ENCODE assay signal across 19 cellular contexts in the genomic region with DNA sequence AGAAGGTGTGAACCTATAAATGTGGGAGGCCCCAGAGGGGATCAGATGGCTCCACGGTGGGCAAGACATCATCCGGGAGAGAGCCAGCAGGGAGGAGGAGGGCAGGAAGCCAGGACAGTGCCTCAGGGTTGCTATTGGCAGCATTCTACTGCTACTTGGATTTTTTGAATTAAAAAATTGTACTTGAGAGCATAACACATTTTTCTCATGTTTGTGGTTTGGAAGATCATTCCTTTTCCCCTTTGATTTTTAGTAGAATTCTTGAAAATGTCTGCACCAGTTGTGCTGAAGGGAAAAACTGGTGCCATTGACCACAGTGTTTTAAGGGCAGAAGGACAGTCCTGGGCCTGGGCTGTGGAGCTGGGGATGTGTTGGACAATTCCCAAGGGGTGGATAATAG. TPM values are rescaled to one million over a fixed set of nuclear protein-coding genes. Genes with fewer than 3 reads are reported as not detected.
DNase-seq lines count a peak whose midpoint lies in the region; ATAC-seq and TF ChIP-seq lines count a peak whose summit lies in the region.
"Had no signal": no experiment of that assay in that cellular context is flagged by ENCODE, and none has a peak within 500 bp of the region (broad histone marks: within the 10 kb centered on the region; RNA-seq: fewer than 3 reads in every experiment).

No MANE protein-coding gene starts in this region.

- H3K27me3 ChIP-seq in MG63: no peaks in the 10 kb centered on the region
- H3K27me3 ChIP-seq: adrenal gland, BE2C had no signal

- intact Hi-C loops in sciatic nerve (cut with DNase I): no loop called here
- intact Hi-C loops in left colon (cut with DNase I, micrococcal nuclease): no loop called here

- ATAC-seq in sciatic nerve (peak; percentile 65), left colon (no peak)
- ATAC-seq: activated CD8-positive, alpha-beta memory T cell treated with anti-CD3 and anti-CD28 coated beads, Interleukin-2, amount 10 ng/mL, durations not matched to agents 7 days and 5 days; left ventricle myocardium superior; stimulated activated naive CD8-positive, alpha-beta T cell treated with anti-CD3 and anti-CD28 coated beads, Interleukin-15, amount 100 ng/mL, for 72 hours had no signal

- H3K36me3 ChIP-seq in MG63: no peaks in the 10 kb centered on the region
- H3K36me3 ChIP-seq: adrenal gland, BE2C had no signal

- no peak for TF ChIP-seq CTCF in fibroblast of mammary gland (conservative IDR thresholded peaks at IDR 0.05; ENCODE audit: control insufficient read depth, insufficient read depth, low read depth, low read length)

- DNase-seq in EL: peak; percentile 50
- peak; percentile 32 for DNase-seq in MG63
- DNase-seq in fibroblast of mammary gland (ENCODE audit: low read depth): peak; percentile 9
- DNase-seq in sciatic nerve (ENCODE audit: low spot score): no peak
- DNase-seq in left colon: no peak
- DNase-seq in NCI-H2107 (lab: John Stamatoyannopoulos, UW): no peak
- DNase-seq in central memory CD4-positive, alpha-beta T cell: no peak
- DNase-seq: activated CD8-positive, alpha-beta memory T cell treated with anti-CD3 and anti-CD28 coated beads, Interleukin-2, amount 10 ng/mL, durations not matched to agents 7 days and 5 days; adrenal gland; BE2C; left ventricle myocardium superior; NCI-H187 treated with DMSO at 0.1 percent for 48 hours; NCI-H446; NK-92 treated with Interleukin-12 subunit alpha and Interleukin-12 subunit beta, amount 100 ng/mL, for 24 hours; nucleus accumbens; stimulated activated CD4-positive, alpha-beta T cell treated with anti-CD3 and anti-CD28 coated beads, Interleukin-2, amount 100 ng/mL, for 24 hours; stimulated activated naive CD8-positive, alpha-beta T cell treated with anti-CD3 and anti-CD28 coated beads, Interleukin-15, amount 100 ng/mL, for 72 hours had no signal

- H3K4me3 ChIP-seq in MG63 (no peak overlapping the region), fibroblast of mammary gland (ENCODE audit: control insufficient read depth, low read depth, low read length) (no peak overlapping the region)
- H3K4me3 ChIP-seq: adrenal gland had no signal

- H3K9me3 ChIP-seq in MG63: no peaks in the 10 kb centered on the region
- H3K9me3 ChIP-seq: adrenal gland, BE2C had no signal

RNA-seq across cellular contexts. Expression of a gene that starts 59.2 kb away (rescaled TPM):
- not detected in 2 replicates for total RNA-seq in MG63 (2014; rRNA removed; shearing (Covaris generic); ENCODE audit: low replicate concordance)
- total RNA-seq in sciatic nerve (not detected), left colon (not detected)
- total RNA-seq: activated CD8-positive, alpha-beta memory T cell treated with anti-CD3 and anti-CD28 coated beads, Interleukin-2, amount 10 ng/mL, durations not matched to agents 7 days and 5 days; adrenal gland; glomerular endothelial cell; left ventricle myocardium superior; ureter had no signal

Comparison
In these comparisons a context has a peak if more than half of its experiments do, and no peak if none do; other contexts are left out.
1. DNase-seq: peak in EL (single experiment), MG63 (single experiment) and fibroblast of mammary gland (single experiment); none in sciatic nerve (single experiment), left colon (0 of 2), NCI-H2107 (single experiment) and central memory CD4-positive, alpha-beta T cell (single experiment).